Comparison of ENCODE assay signal across 8 cellular contexts in genomic region chr12:59780605-59781135, GRCh38.
A peak's percentile ranks its signal among the peaks of the same experiment; 100 is the strongest.
DNase-seq lines count a peak whose midpoint lies in the region; ATAC-seq, FAIRE-seq and TF ChIP-seq lines count a peak whose summit lies in the region.

No MANE protein-coding gene starts in this region.

- TF ChIP-seq RAD21 in HepG2 (CRISPR knock-in tag; IDR thresholded peaks at IDR 0.05), result no peak

- H4K20me1 ChIP-seq in HepG2 (ENCODE audit: insufficient read depth, low read length), result no peaks in the 10 kb centered on the region

- no peaks in the 10 kb centered on the region for H3K27me3 Mint-ChIP-seq in activated naive CD4-positive, alpha-beta T cell treated with anti-CD3 and anti-CD28 coated beads for 36 hours (ENCODE audit: low read depth)

- H3K4me1 Mint-ChIP-seq in activated naive CD4-positive, alpha-beta T cell treated with anti-CD3 and anti-CD28 coated beads for 36 hours (ENCODE audit: low read depth), result no peaks in the 10 kb centered on the region

- POLR2A ChIA-PET in HepG2 (lab: Yijun Ruan, JAX), result no interaction called here

- H3K27ac Mint-ChIP-seq in activated naive CD4-positive, alpha-beta T cell treated with anti-CD3 and anti-CD28 coated beads for 36 hours, result no peak overlapping the region

- H3K4me3 ChIP-seq in astrocyte of the spinal cord (ENCODE audit: low read depth, low read length) (no peak overlapping the region), HepG2 (replicated peaks in 1 of 3; ENCODE audit: insufficient read depth in 1 of 3, low read depth in 2 of 3, low read length in 3 of 3) (no peak overlapping the region)

- H3K36me3 ChIP-seq in HepG2 (replicated peaks in 1 of 2; ENCODE audit: control insufficient read depth in 1 of 2, insufficient read depth in 2 of 2, low read length in 2 of 2), result no peaks in the 10 kb centered on the region

- TF ChIP-seq EP300 in HepG2 (IDR thresholded peaks at IDR 0.05; ENCODE audit: low read depth in 2 of 2, low read length in 2 of 2), result no peak
- TF ChIP-seq EP300 in HepG2 (CRISPR knock-in tag; IDR thresholded peaks at IDR 0.05; ENCODE audit: borderline replicate concordance), result no peak

- H3K4me3 Mint-ChIP-seq in activated naive CD4-positive, alpha-beta T cell treated with anti-CD3 and anti-CD28 coated beads for 36 hours, result no peak overlapping the region

- peak; percentile 26 for TF ChIP-seq CTCF in D721Med (IDR thresholded peaks at IDR 0.05; ENCODE audit: insufficient read depth, missing control alignments)
- TF ChIP-seq CTCF in astrocyte of the spinal cord (IDR thresholded peaks at IDR 0.05; ENCODE audit: low read depth, low read length), result peak; percentile 51
- peak; percentile 35 for TF ChIP-seq CTCF in HepG2 (CRISPR knock-in tag; IDR thresholded peaks at IDR 0.05)

- DNase-seq in D721Med (ENCODE audit: insufficient read length, low spot score) (no peak), HS-27A (ENCODE audit: low read depth) (peak; percentile 11), astrocyte of the spinal cord (ENCODE audit: low read depth, low spot score) (peak; percentile 32), HepG2 (ENCODE audit: low spot score) (peak; percentile 7), NCI-H1092 (lab: John Stamatoyannopoulos, UW) (no peak), NCI-H187 (lab: John Stamatoyannopoulos, UW) (no peak)
- DNase-seq in activated naive CD4-positive, alpha-beta T cell treated with anti-CD3 and anti-CD28 coated beads for 36 hours, result no peak
- no peak for DNase-seq in activated effector memory CD4-positive, alpha-beta T cell treated with anti-CD3 and anti-CD28 coated beads, Interleukin-2, amount 50 U/mL, for 16 hours

- BruUV-seq in HepG2 (replicated peaks; lab: Mats Ljungman, UMichigan), result no TSS peak

- H3K9ac ChIP-seq in HepG2 (ENCODE audit: insufficient read depth, low read depth, low read length), result no peak overlapping the region

- in situ Hi-C loops in astrocyte of the spinal cord (cut with HindIII; ENCODE audit: low sequenced_read_pairs) (no loop called here), HepG2 (cut with HindIII; ENCODE audit: extremely low pct_ligation_motif_present, low pct_unique_long_range_greater_than_20kb) (no loop called here)

- peaks cover 22% of the 10 kb centered on the region for H3K36me3 Mint-ChIP-seq in activated naive CD4-positive, alpha-beta T cell treated with anti-CD3 and anti-CD28 coated beads for 36 hours (ENCODE audit: low read depth)

- H3K9me3 ChIP-seq in HepG2 (ENCODE audit: low read length), result no peaks in the 10 kb centered on the region

- H3K4me2 ChIP-seq in HepG2 (ENCODE audit: low read depth, low read length), result no peak overlapping the region

- CTCF ChIA-PET in HepG2 (lab: Yijun Ruan, JAX; ENCODE audit: low intra/inter-chr PET ratio, low total read pairs), result no interaction called here
- CTCF ChIA-PET in activated naive CD4-positive, alpha-beta T cell treated with anti-CD3 and anti-CD28 coated beads for 36 hours (lab: Charles Lee), result no interaction called here

- H3K27ac ChIP-seq in HepG2 (ENCODE audit: extremely low read length, insufficient read depth, low read length), result no peak overlapping the region

- H2AFZ ChIP-seq in HepG2 (ENCODE audit: low read length), result no peak overlapping the region

- H3K4me1 ChIP-seq in HepG2 (ENCODE audit: insufficient read depth, low read length), result no peaks in the 10 kb centered on the region

- TF ChIP-seq POLR2A in HepG2 (IDR thresholded peaks at IDR 0.05; ENCODE audit: insufficient read depth in 1 of 2, low read depth in 2 of 2, low read length in 2 of 2), result no peak

- intact Hi-C loops in HepG2 (cut with micrococcal nuclease; ENCODE audit: unreplicated experiment), result no loop called here
- intact Hi-C loops in activated naive CD4-positive, alpha-beta T cell treated with anti-CD3 and anti-CD28 coated beads for 36 hours (cut with micrococcal nuclease), result loop anchor here (2.0 kb wide), 1 partner anchor 184 kb away; the partner anchor contains the start of gene SLC16A7

- WGBS in HepG2 (ENCODE audit: low lambda C conversion rate), result 50% methylated on average over 3 of the region's 3 CpGs

- peak; percentile 41 for FAIRE-seq in D721Med (lab: Jason Lieb, UNC)
- no peak for FAIRE-seq in HepG2 (lab: Jason Lieb, UNC)

- H3K79me2 ChIP-seq in HepG2 (ENCODE audit: insufficient read depth, low read length), result no peaks in the 10 kb centered on the region

- no peaks in the 10 kb centered on the region for H3K9me3 Mint-ChIP-seq in activated naive CD4-positive, alpha-beta T cell treated with anti-CD3 and anti-CD28 coated beads for 36 hours

- no peaks in the 10 kb centered on the region for H3K27me3 ChIP-seq in HepG2 (ENCODE audit: control insufficient read depth in 1 of 2, insufficient read depth in 2 of 2, low read length in 2 of 2)

- ATAC-seq in HepG2, result no peak

TF ChIP-seq in HepG2, 621 proteins besides CTCF, POLR2A, EP300 and RAD21:
- no peak for TF ChIP-seq CEBPZ (IDR thresholded peaks at IDR 0.05; ENCODE audit: low read length)
- TF ChIP-seq, protein P1, sequence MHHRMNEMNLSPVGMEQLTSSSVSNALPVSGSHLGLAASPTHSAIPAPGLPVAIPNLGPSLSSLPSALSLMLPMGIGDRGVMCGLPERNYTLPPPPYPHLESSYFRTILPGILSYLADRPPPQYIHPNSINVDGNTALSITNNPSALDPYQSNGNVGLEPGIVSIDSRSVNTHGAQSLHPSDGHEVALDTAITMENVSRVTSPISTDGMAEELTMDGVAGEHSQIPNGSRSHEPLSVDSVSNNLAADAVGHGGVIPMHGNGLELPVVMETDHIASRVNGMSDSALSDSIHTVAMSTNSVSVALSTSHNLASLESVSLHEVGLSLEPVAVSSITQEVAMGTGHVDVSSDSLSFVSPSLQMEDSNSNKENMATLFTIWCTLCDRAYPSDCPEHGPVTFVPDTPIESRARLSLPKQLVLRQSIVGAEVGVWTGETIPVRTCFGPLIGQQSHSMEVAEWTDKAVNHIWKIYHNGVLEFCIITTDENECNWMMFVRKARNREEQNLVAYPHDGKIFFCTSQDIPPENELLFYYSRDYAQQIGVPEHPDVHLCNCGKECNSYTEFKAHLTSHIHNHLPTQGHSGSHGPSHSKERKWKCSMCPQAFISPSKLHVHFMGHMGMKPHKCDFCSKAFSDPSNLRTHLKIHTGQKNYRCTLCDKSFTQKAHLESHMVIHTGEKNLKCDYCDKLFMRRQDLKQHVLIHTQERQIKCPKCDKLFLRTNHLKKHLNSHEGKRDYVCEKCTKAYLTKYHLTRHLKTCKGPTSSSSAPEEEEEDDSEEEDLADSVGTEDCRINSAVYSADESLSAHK (CRISPR knock-in tag; IDR thresholded peaks at IDR 0.05; ENCODE audit: borderline replicate concordance), result no peak
- no peak for TF ChIP-seq KDM1A (CRISPR knock-in tag; IDR thresholded peaks at IDR 0.05)
- no peak for TF ChIP-seq DR1 (CRISPR knock-in tag; IDR thresholded peaks at IDR 0.05)

Comparison
In these comparisons a context has a peak if more than half of its experiments do, and no peak if none do; other contexts are left out.
1. DNase-seq: peak in HS-27A (single experiment), astrocyte of the spinal cord (single experiment) and HepG2 (single experiment); none in D721Med (single experiment), activated naive CD4-positive, alpha-beta T cell treated with anti-CD3 and anti-CD28 coated beads for 36 hours (single experiment), NCI-H1092 (single experiment), activated effector memory CD4-positive, alpha-beta T cell treated with anti-CD3 and anti-CD28 coated beads, Interleukin-2, amount 50 U/mL, for 16 hours (single experiment) and NCI-H187 (0 of 2).
2. Peak in every context shown above with its lines, with median percentiles within 50 percentile points of each other: CTCF ChIP-seq.